15 cellular contexts compared by ENCODE assay signal in the genomic region with DNA sequence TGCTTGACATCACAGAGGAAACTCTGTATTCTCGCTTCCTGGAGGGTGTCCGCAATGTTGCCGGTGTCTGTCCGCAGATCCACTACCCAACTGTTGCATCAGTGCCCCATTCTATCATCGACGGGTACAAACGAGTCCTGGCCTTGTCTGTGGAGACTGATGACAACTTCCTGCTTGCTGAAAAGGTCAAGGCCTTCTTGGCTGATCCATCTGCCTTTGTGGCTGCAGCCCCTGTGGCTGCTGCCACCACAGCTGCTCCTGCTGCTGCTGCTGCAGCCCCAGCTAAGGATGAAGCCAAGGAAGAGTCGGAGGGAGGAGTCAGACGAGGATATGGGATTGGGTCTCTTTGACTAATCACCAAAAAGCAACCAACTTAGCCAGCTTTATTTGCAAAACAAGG. TPM values are rescaled to one million over a fixed set of nuclear protein-coding genes. Genes with fewer than 3 reads are reported as not detected.
"Had no signal": no experiment of that assay in that cellular context is flagged by ENCODE, and none has a peak within 500 bp of the region (broad histone marks: within the 10 kb centered on the region; RNA-seq: fewer than 3 reads in every experiment).

No MANE protein-coding gene starts in this region.

- H3K27me3 ChIP-seq: ascending aorta, tibial nerve had no signal

- H3K27ac Mint-ChIP-seq: activated CD8-positive, alpha-beta T cell treated with anti-CD3 and anti-CD28 coated beads, Interleukin-2, amount 10 ng/mL, durations not matched to agents 7 days and 5 days; activated T-helper 1 cell treated with anti-CD3 and anti-CD28 coated beads, Interleukin-12 subunit alpha, Interleukin-12 subunit beta, Interleukin-2, Interleukin-4 antibody, amounts not matched to agents 30 ng/mL and 10 ng/mL and 1 ng/mL, durations not matched to agents 14 hours and 24 hours and 36 hours; natural killer cell treated with Interleukin-12 subunit alpha and Interleukin-12 subunit beta and Interleukin-15 and Interleukin-18, amount 100 ng/mL, for 72 hours; progenitor cell of endocrine pancreas; stimulated activated memory B cell treated with anti-CD40 and anti-IgM and Interleukin-4, amounts not matched to agents 10 μg/mL and 1 μg/mL and 100 μg/mL, for 72 hours had no signal

- H3K4me1 Mint-ChIP-seq: stimulated activated memory B cell treated with anti-CD40 and anti-IgM and Interleukin-4, amounts not matched to agents 10 μg/mL and 1 μg/mL and 100 μg/mL, for 72 hours had no signal

- H3K27ac ChIP-seq: ascending aorta, esophagus muscularis mucosa, foreskin keratinocyte, spleen, tibial nerve had no signal

- DNase-seq: activated CD4-positive, alpha-beta T cell treated with anti-CD3 and anti-CD28 coated beads for 4 hours; activated CD8-positive, alpha-beta T cell treated with anti-CD3 and anti-CD28 coated beads, Interleukin-2, amount 10 ng/mL, durations not matched to agents 7 days and 5 days; activated naive CD4-positive, alpha-beta T cell; foreskin keratinocyte; occipital lobe; right cardiac atrium; spleen; stimulated activated CD4-positive, alpha-beta T cell treated with anti-CD3 and anti-CD28 coated beads, Interleukin-1b, Interleukin-23, amount 100 ng/mL, for 48 hours had no signal

- H3K4me3 Mint-ChIP-seq: activated CD8-positive, alpha-beta T cell treated with anti-CD3 and anti-CD28 coated beads, Interleukin-2, amount 10 ng/mL, durations not matched to agents 7 days and 5 days; activated T-helper 1 cell treated with anti-CD3 and anti-CD28 coated beads, Interleukin-12 subunit alpha, Interleukin-12 subunit beta, Interleukin-2, Interleukin-4 antibody, amounts not matched to agents 30 ng/mL and 10 ng/mL and 1 ng/mL, durations not matched to agents 14 hours and 24 hours and 36 hours; natural killer cell treated with Interleukin-12 subunit alpha and Interleukin-12 subunit beta and Interleukin-15 and Interleukin-18, amount 100 ng/mL, for 72 hours; stimulated activated memory B cell treated with anti-CD40 and anti-IgM and Interleukin-4, amounts not matched to agents 10 μg/mL and 1 μg/mL and 100 μg/mL, for 72 hours had no signal

- H3K36me3 ChIP-seq: ascending aorta, esophagus muscularis mucosa, spleen, tibial nerve had no signal

- H3K27me3 Mint-ChIP-seq: progenitor cell of endocrine pancreas had no signal

- H3K36me3 Mint-ChIP-seq: natural killer cell treated with Interleukin-12 subunit alpha and Interleukin-12 subunit beta and Interleukin-15 and Interleukin-18, amount 100 ng/mL, for 72 hours; stimulated activated memory B cell treated with anti-CD40 and anti-IgM and Interleukin-4, amounts not matched to agents 10 μg/mL and 1 μg/mL and 100 μg/mL, for 72 hours had no signal

- H3K9me3 ChIP-seq: ascending aorta, esophagus muscularis mucosa, spleen, tibial nerve had no signal

- H3K4me3 ChIP-seq: ascending aorta, esophagus muscularis mucosa, spleen, tibial nerve had no signal

- H3K9me3 Mint-ChIP-seq: activated T-helper 1 cell treated with anti-CD3 and anti-CD28 coated beads, Interleukin-12 subunit alpha, Interleukin-12 subunit beta, Interleukin-2, Interleukin-4 antibody, amounts not matched to agents 30 ng/mL and 10 ng/mL and 1 ng/mL, durations not matched to agents 14 hours and 24 hours and 36 hours; natural killer cell treated with Interleukin-12 subunit alpha and Interleukin-12 subunit beta and Interleukin-15 and Interleukin-18, amount 100 ng/mL, for 72 hours; stimulated activated memory B cell treated with anti-CD40 and anti-IgM and Interleukin-4, amounts not matched to agents 10 μg/mL and 1 μg/mL and 100 μg/mL, for 72 hours had no signal

- H3K4me1 ChIP-seq: ascending aorta, foreskin keratinocyte had no signal

RNA-seq across cellular contexts. Expression of gene SYT7, which starts 56.4 kb away (rescaled TPM):
- total RNA-seq: activated CD8-positive, alpha-beta T cell treated with anti-CD3 and anti-CD28 coated beads, Interleukin-2, amount 10 ng/mL, durations not matched to agents 7 days and 5 days; natural killer cell treated with Interleukin-12 subunit alpha and Interleukin-12 subunit beta and Interleukin-15 and Interleukin-18, amount 100 ng/mL, for 72 hours had no signal
